Comparison of ENCODE assay signal across 8 cellular contexts in genomic region chr6:56570434-56571359, GRCh38.
A peak's percentile ranks its signal among the peaks of the same experiment; 100 is the strongest.
DNase-seq lines count a peak whose midpoint lies in the region; ATAC-seq, FAIRE-seq and TF ChIP-seq lines count a peak whose summit lies in the region.

No MANE protein-coding gene starts in this region.

- no peak overlapping the region for H3K4me3 ChIP-seq in WI38 (ENCODE audit: low read depth, low read length)
- no peak overlapping the region for H3K4me3 ChIP-seq in right cardiac atrium (ENCODE audit: low read length)
- H3K4me3 ChIP-seq in transverse colon = no peak overlapping the region

- in situ Hi-C loops in ACHN (cut with HindIII; ENCODE audit: low pct_ligation_motif_present, low pct_unique_long_range_greater_than_20kb, low sequenced_read_pairs) = loop anchor here (25.0 kb wide), 1 partner anchor 208 kb away; no protein-coding TSS in a partner anchor
- in situ Hi-C loops in transverse colon (cut with MboI; ENCODE audit: low pct_ligation_motif_present in 1 of 4, low pct_unique_long_range_greater_than_20kb in 1 of 4, low sequenced_read_pairs in 3 of 4) = no loop called here

- H3K9me3 ChIP-seq in right cardiac atrium (ENCODE audit: control insufficient read depth, low read length) (no peaks in the 10 kb centered on the region), transverse colon (no peaks in the 10 kb centered on the region)

- FAIRE-seq in GM12892 (lab: Jason Lieb, UNC) = peak; percentile 91

- peak; percentile 40 for TF ChIP-seq CTCF in WI38 (IDR thresholded peaks at IDR 0.05; ENCODE audit: low read depth, low read length)
- TF ChIP-seq CTCF in transverse colon (IDR thresholded peaks at IDR 0.05) = peak; percentile 49 to 59 (median 54)

- no peaks in the 10 kb centered on the region for H3K27me3 ChIP-seq in right cardiac atrium (ENCODE audit: control insufficient read depth, insufficient read depth)
- H3K27me3 ChIP-seq in transverse colon = no peaks in the 10 kb centered on the region

- WGBS in right cardiac atrium = 58% methylated on average over 8 of the region's 8 CpGs
- WGBS in transverse colon (ENCODE audit: low coverage in 1 of 2), 2 donors = 46 to 52% methylated on average over 7 to 8 of the region's 8 CpGs

- peak; percentile 35 for DNase-seq in ACHN
- DNase-seq in GM12892 (ENCODE audit: insufficient read length) = no peak
- peak; percentile 56 for DNase-seq in NCI-H146 (lab: John Stamatoyannopoulos, UW)
- DNase-seq in right cardiac atrium = no peak
- no peak for DNase-seq in transverse colon
- DNase-seq in activated T-cell treated with anti-CD3 and anti-CD28 coated beads for 4 hours = no peak

- H3K27ac ChIP-seq in right cardiac atrium (ENCODE audit: low read length) (no peak overlapping the region), transverse colon (no peak overlapping the region)

- H3K36me3 ChIP-seq in transverse colon = peaks cover 0 to 6% (median 2%) of the 10 kb centered on the region in 4 donors

- intact Hi-C loops in right cardiac atrium (cut with DNase I) = loop anchor here in 1 of 4 donors (5.0 kb wide), 1 partner anchor 208 kb away; no protein-coding TSS in a partner anchor
- intact Hi-C loops in transverse colon (cut with DNase I; ENCODE audit: low total_unique reads) = no loop called here

- no peaks in the 10 kb centered on the region for H3K4me1 ChIP-seq in right cardiac atrium (ENCODE audit: control insufficient read depth, insufficient read depth, low read length)
- peaks cover 0 to 6% (median 0%) of the 10 kb centered on the region in 4 donors for H3K4me1 ChIP-seq in transverse colon

- peak; percentile 90 for ATAC-seq in HG02798 (IDR thresholded peaks at IDR 0.05; ENCODE audit: poor library complexity, unreplicated experiment)
- peak; percentile 52 to 57 for ATAC-seq in right cardiac atrium

- no peak for TF ChIP-seq POLR2A in GM12892 (IDR thresholded peaks at IDR 0.05; ENCODE audit: low read depth, low read length)
- no peak for TF ChIP-seq POLR2A in transverse colon (IDR thresholded peaks at IDR 0.05)

- no peak for TF ChIP-seq EP300 in transverse colon (IDR thresholded peaks at IDR 0.05; ENCODE audit: low read depth)

Comparison
In these comparisons a context has a peak if more than half of its experiments do, and no peak if none do; other contexts are left out.
1. DNase-seq: peak in ACHN (single experiment) and NCI-H146 (single experiment); none in GM12892 (single experiment), right cardiac atrium (0 of 3), transverse colon (single experiment) and activated T-cell treated with anti-CD3 and anti-CD28 coated beads for 4 hours (single experiment).